ENCODE assay signal across 8 cellular contexts in the genomic region with DNA sequence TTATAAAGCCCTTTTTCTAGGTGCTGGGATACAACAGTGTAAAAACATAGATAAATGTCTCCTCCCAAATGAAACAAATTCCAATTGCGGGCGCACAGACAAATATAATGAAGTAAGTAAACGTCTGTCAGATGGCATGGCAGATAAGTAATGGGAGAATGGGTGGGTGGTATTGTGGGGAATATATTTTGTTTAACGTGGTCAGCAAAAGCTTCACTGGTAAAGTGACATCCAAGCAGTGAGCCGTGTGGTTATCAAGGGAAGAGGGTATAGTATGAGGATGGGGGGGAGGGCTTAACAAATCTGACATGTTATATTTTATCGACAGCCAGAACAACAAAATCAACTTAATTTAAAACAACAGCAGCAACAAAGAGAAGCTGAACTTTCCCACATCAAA. TPM values are rescaled to one million over a fixed set of nuclear protein-coding genes. Genes with fewer than 3 reads are reported as not detected.
DNase-seq lines count a peak whose midpoint lies in the region; ATAC-seq and TF ChIP-seq lines count a peak whose summit lies in the region.

No MANE protein-coding gene starts in this region.

- no peak for TF ChIP-seq POLR2A in vagina (IDR thresholded peaks at IDR 0.05)

- no peaks in the 10 kb centered on the region for H3K9me3 Mint-ChIP-seq in T-helper 2 cell treated with Interferon-gamma antibody and Interleukin-4, amounts not matched to agents 5 μg/mL and 100 μg/mL, for 36 hours

- peaks cover 8% of the 10 kb centered on the region for H3K36me3 Mint-ChIP-seq in T-helper 2 cell treated with Interferon-gamma antibody and Interleukin-4, amounts not matched to agents 5 μg/mL and 100 μg/mL, for 36 hours (ENCODE audit: low read depth)

- H3K4me1 ChIP-seq in left ventricle myocardium inferior (peaks cover 25% of the 10 kb centered on the region), vagina (peaks cover 9% of the 10 kb centered on the region)

- intact Hi-C loops in left ventricle myocardium inferior (cut with micrococcal nuclease), result no loop called here
- intact Hi-C loops in Right ventricle myocardium superior (cut with DNase I), result no loop called here
- intact Hi-C loops in vagina (cut with DNase I), result no loop called here

- H3K27me3 Mint-ChIP-seq in T-helper 2 cell treated with Interferon-gamma antibody and Interleukin-4, amounts not matched to agents 5 μg/mL and 100 μg/mL, for 36 hours (ENCODE audit: low read depth), result no peaks in the 10 kb centered on the region

- TF ChIP-seq CTCF in left ventricle myocardium inferior (IDR thresholded peaks at IDR 0.05; ENCODE audit: borderline replicate concordance), result no peak
- TF ChIP-seq CTCF in fibroblast of the aortic adventitia (IDR thresholded peaks at IDR 0.05; ENCODE audit: insufficient read depth, low read length), result no peak
- TF ChIP-seq CTCF in vagina (IDR thresholded peaks at IDR 0.05), result no peak
- no peak for TF ChIP-seq CTCF in GM10248 (IDR thresholded peaks at IDR 0.05; ENCODE audit: control extremely low read depth, extremely low read depth, low read depth, missing control alignments)

- no peaks in the 10 kb centered on the region for H3K9me3 ChIP-seq in left ventricle myocardium inferior (replicated peaks)
- H3K9me3 ChIP-seq in vagina, result no peaks in the 10 kb centered on the region

- H3K27me3 ChIP-seq in left ventricle myocardium inferior (ENCODE audit: low read depth) (no peaks in the 10 kb centered on the region), vagina (no peaks in the 10 kb centered on the region)

- peak overlapping the region; percentile 90 for H3K4me3 ChIP-seq in left ventricle myocardium inferior
- peak overlapping the region; percentile 20 for H3K4me3 ChIP-seq in fibroblast of the aortic adventitia (ENCODE audit: low read depth, low read length)
- peak overlapping the region; percentile 90 to 96 for H3K4me3 ChIP-seq in vagina

- H3K36me3 ChIP-seq in left ventricle myocardium inferior (peaks cover 20% of the 10 kb centered on the region), vagina (no peaks in the 10 kb centered on the region)

- CTCF ChIA-PET in GM10248 (lab: Yijun Ruan, JAX), result interaction anchor here (0.8 to 3.2 kb wide), 13 partner anchors 8 to 491 kb away, joined by 3 to 26 read pairs (median 11); a partner anchor contains a TSS

- POLR2A ChIA-PET in GM10248 (lab: Yijun Ruan, JAX), result interaction anchor here (0.8 kb wide), 1 partner anchor 19 kb away, joined by 6 read pairs; no protein-coding TSS in a partner anchor

- H3K27ac Mint-ChIP-seq in T-helper 2 cell treated with Interferon-gamma antibody and Interleukin-4, amounts not matched to agents 5 μg/mL and 100 μg/mL, for 36 hours, result peak overlapping the region; percentile 90

- peaks cover 14% of the 10 kb centered on the region for H3K4me1 Mint-ChIP-seq in T-helper 2 cell treated with Interferon-gamma antibody and Interleukin-4, amounts not matched to agents 5 μg/mL and 100 μg/mL, for 36 hours (ENCODE audit: low read depth)

- ATAC-seq in Right ventricle myocardium superior (ENCODE audit: poor library complexity), result no peak

- peak overlapping the region; percentile 90 for H3K4me3 Mint-ChIP-seq in T-helper 2 cell treated with Interferon-gamma antibody and Interleukin-4, amounts not matched to agents 5 μg/mL and 100 μg/mL, for 36 hours

- H3K27ac ChIP-seq in left ventricle myocardium inferior (replicated peaks) (no peak overlapping the region), vagina (no peak overlapping the region)

- DNase-seq in left ventricle myocardium inferior (no peak), Right ventricle myocardium superior (no peak), fibroblast of the aortic adventitia (ENCODE audit: low read depth) (no peak), vagina (ENCODE audit: extremely low spot score in 2 of 2) (no peak), GM10248 (ENCODE audit: extremely low spot score) (no peak), AG20443 (ENCODE audit: low spot score) (no peak), kidney glomerular epithelial cell (lab: John Stamatoyannopoulos, UW) (no peak)
- DNase-seq in T-helper 2 cell treated with Interferon-gamma antibody and Interleukin-4, amounts not matched to agents 5 μg/mL and 100 μg/mL, for 36 hours (ENCODE audit: low spot score), result no peak

RNA-seq across cellular contexts. Expression of a gene that starts 1.2 kb away (rescaled TPM):
- total RNA-seq in left ventricle myocardium inferior (26.7 TPM), Right ventricle myocardium superior (24.0 TPM), fibroblast of the aortic adventitia (ENCODE audit: low replicate concordance) (4.1 and 6.9 TPM in 2 replicates), vagina (3.2 TPM)

RNA-seq across cellular contexts. Expression of a gene that starts 31.9 kb away (rescaled TPM):
- total RNA-seq in left ventricle myocardium inferior, result not detected
- not detected for total RNA-seq in Right ventricle myocardium superior
- total RNA-seq in fibroblast of the aortic adventitia (ENCODE audit: low replicate concordance), result not detected in 2 replicates
- not detected for total RNA-seq in vagina

Comparison
In these comparisons a context has a peak if more than half of its experiments do, and no peak if none do; other contexts are left out.
1. H3K4me3 ChIP-seq: peak in every context shown above with its lines; median percentile 93 in vagina; 90 in left ventricle myocardium inferior; 20 in fibroblast of the aortic adventitia.